ENCODE assay signal across 8 cellular contexts in the genomic region with DNA sequence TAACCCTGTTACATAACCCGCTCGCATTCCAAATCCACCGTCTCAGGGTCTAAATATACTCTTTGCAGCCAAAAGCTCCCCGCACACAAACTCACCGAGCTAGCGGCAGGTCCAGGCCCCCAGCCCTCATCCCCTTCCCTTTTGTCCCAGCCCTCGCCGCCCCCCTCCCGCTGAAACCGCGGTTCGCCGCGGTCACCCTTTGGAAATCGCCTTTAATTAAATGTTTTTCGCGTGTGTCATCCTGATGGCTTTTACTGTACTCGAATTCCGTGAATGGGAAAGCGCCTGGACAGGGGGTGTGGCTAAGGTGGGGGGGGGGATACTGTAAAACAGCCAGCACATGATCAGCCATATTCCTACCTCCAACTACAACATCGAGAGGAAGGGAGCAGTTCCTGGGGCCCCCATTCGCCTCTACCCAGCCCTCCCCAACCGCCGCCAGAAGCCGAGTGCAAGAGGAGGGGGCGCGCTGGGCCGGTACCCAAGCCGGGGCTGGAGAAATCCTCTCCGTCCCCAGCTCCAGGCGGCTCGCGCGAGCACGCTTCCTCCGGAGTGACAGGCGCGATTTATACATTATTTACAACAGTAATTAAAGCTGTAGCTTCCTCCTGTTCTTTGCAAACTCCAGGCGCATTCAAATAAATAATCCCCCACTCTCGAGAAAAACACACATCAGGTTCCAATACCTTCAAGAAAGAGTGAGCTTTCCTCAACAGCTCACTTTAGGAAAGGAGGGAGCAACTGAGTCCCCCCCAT. TPM values are rescaled to one million over a fixed set of nuclear protein-coding genes. Genes with fewer than 3 reads are reported as not detected.
DNase-seq lines count a peak whose midpoint lies in the region; ATAC-seq and TF ChIP-seq lines count a peak whose summit lies in the region.

No MANE protein-coding gene starts in this region.

- no peaks in the 10 kb centered on the region for H3K9me3 ChIP-seq in SK-N-MC (ENCODE audit: low read depth, low read length)

- DNase-seq in natural killer cell treated with Interleukin-12 subunit alpha and Interleukin-12 subunit beta and Interleukin-15 and Interleukin-18, amount 100 ng/mL, for 72 hours (ENCODE audit: low spot score), result no peak
- DNase-seq in natural killer cell, result no peak
- DNase-seq in SK-N-MC (ENCODE audit: low read depth, low spot score), result no peak
- DNase-seq in fibroblast of the aortic adventitia (ENCODE audit: low read depth), result peak; percentile 55
- peak; percentile 70 for DNase-seq in nephron progenitor cell
- DNase-seq in activated CD4-positive, alpha-beta T cell treated with anti-CD3 and anti-CD28 coated beads, Interleukin-2, amount 50 U/mL, for 48 hours, result no peak

- H3K9ac ChIP-seq in SK-N-MC (ENCODE audit: insufficient read length), result peak overlapping the region; percentile 62

- H3K9me3 Mint-ChIP-seq in natural killer cell treated with Interleukin-12 subunit alpha and Interleukin-12 subunit beta and Interleukin-15 and Interleukin-18, amount 100 ng/mL, for 72 hours, result no peaks in the 10 kb centered on the region
- H3K9me3 Mint-ChIP-seq in natural killer cell (no peaks in the 10 kb centered on the region), nephron progenitor cell (no peaks in the 10 kb centered on the region)

- no peaks in the 10 kb centered on the region for H3K36me3 ChIP-seq in SK-N-MC (ENCODE audit: insufficient read depth, low read length)

- no peaks in the 10 kb centered on the region for H3K36me3 Mint-ChIP-seq in natural killer cell treated with Interleukin-12 subunit alpha and Interleukin-12 subunit beta and Interleukin-15 and Interleukin-18, amount 100 ng/mL, for 72 hours
- H3K36me3 Mint-ChIP-seq in natural killer cell (no peaks in the 10 kb centered on the region), nephron progenitor cell (ENCODE audit: low read depth) (no peaks in the 10 kb centered on the region)

- peak overlapping the region; percentile 44 for H3K4me3 Mint-ChIP-seq in natural killer cell treated with Interleukin-12 subunit alpha and Interleukin-12 subunit beta and Interleukin-15 and Interleukin-18, amount 100 ng/mL, for 72 hours
- H3K4me3 Mint-ChIP-seq in natural killer cell, result no peak overlapping the region
- peak overlapping the region; percentile 97 for H3K4me3 Mint-ChIP-seq in nephron progenitor cell

- no peak for ATAC-seq in natural killer cell treated with Interleukin-12 subunit alpha and Interleukin-12 subunit beta and Interleukin-15 and Interleukin-18, amount 100 ng/mL, for 72 hours
- ATAC-seq in natural killer cell (no peak), HG02885 (IDR thresholded peaks at IDR 0.05; ENCODE audit: poor library complexity, unreplicated experiment) (no peak), HG02938 (IDR thresholded peaks at IDR 0.05; ENCODE audit: unreplicated experiment) (no peak)

- H3K27ac Mint-ChIP-seq in natural killer cell treated with Interleukin-12 subunit alpha and Interleukin-12 subunit beta and Interleukin-15 and Interleukin-18, amount 100 ng/mL, for 72 hours, result no peak overlapping the region
- H3K27ac Mint-ChIP-seq in natural killer cell (no peak overlapping the region), nephron progenitor cell (peak overlapping the region; percentile 81)

- H3K4me3 ChIP-seq in SK-N-MC, result peak overlapping the region; percentile 83
- peak overlapping the region; percentile 78 for H3K4me3 ChIP-seq in fibroblast of the aortic adventitia (ENCODE audit: low read depth, low read length)

- TF ChIP-seq CTCF in natural killer cell (IDR thresholded peaks at IDR 0.05) (no peak), fibroblast of the aortic adventitia (IDR thresholded peaks at IDR 0.05; ENCODE audit: insufficient read depth, low read length) (no peak), nephron progenitor cell (IDR thresholded peaks at IDR 0.05) (no peak)

- intact Hi-C loops in natural killer cell (cut with micrococcal nuclease), result no loop called here

- H3K27me3 Mint-ChIP-seq in natural killer cell treated with Interleukin-12 subunit alpha and Interleukin-12 subunit beta and Interleukin-15 and Interleukin-18, amount 100 ng/mL, for 72 hours, result peaks cover 39 to 67% of the 10 kb centered on the region in 2 donors
- H3K27me3 Mint-ChIP-seq in natural killer cell (ENCODE audit: low read depth in 2 of 2) (peaks cover 42 to 74% of the 10 kb centered on the region in 2 donors), nephron progenitor cell (ENCODE audit: low read depth, poor library complexity) (peaks cover 23% of the 10 kb centered on the region)

- H3K4me1 Mint-ChIP-seq in natural killer cell treated with Interleukin-12 subunit alpha and Interleukin-12 subunit beta and Interleukin-15 and Interleukin-18, amount 100 ng/mL, for 72 hours (ENCODE audit: low read depth in 2 of 2), result peaks cover 0 to 4% of the 10 kb centered on the region in 2 donors
- peaks cover 0 to 6% of the 10 kb centered on the region in 2 donors for H3K4me1 Mint-ChIP-seq in natural killer cell
- H3K4me1 Mint-ChIP-seq in nephron progenitor cell, result peaks cover 56% of the 10 kb centered on the region

- no peak overlapping the region for H3K27ac ChIP-seq in SK-N-MC

RNA-seq across cellular contexts. Expression of a gene that starts 1.7 kb away (rescaled TPM):
- total RNA-seq in natural killer cell treated with Interleukin-12 subunit alpha and Interleukin-12 subunit beta and Interleukin-15 and Interleukin-18, amount 100 ng/mL, for 72 hours, result 100 to 1,000 TPM; 109 to 136 TPM
- total RNA-seq in natural killer cell, result 100 to 1,000 TPM; 162 to 211 (median 163) TPM
- total RNA-seq in fibroblast of the aortic adventitia (ENCODE audit: low replicate concordance), result 4.0 and 11.0 TPM in 2 replicates

Comparison
In these comparisons a context has a peak if more than half of its experiments do, and no peak if none do; other contexts are left out.
1. DNase-seq: peak in fibroblast of the aortic adventitia (single experiment) and nephron progenitor cell (single experiment); none in natural killer cell treated with Interleukin-12 subunit alpha and Interleukin-12 subunit beta and Interleukin-15 and Interleukin-18, amount 100 ng/mL, for 72 hours (single experiment), natural killer cell (single experiment), SK-N-MC (single experiment) and activated CD4-positive, alpha-beta T cell treated with anti-CD3 and anti-CD28 coated beads, Interleukin-2, amount 50 U/mL, for 48 hours (0 of 2).